ENCODE assay signal across 8 cellular contexts in genomic region chr6:149965191-149966020, GRCh38. TPM values are rescaled to one million over a fixed set of nuclear protein-coding genes. Genes with fewer than 3 reads are reported as not detected.
DNase-seq lines count a peak whose midpoint lies in the region; FAIRE-seq and TF ChIP-seq lines count a peak whose summit lies in the region.

No MANE protein-coding gene starts in this region.

- DNase-seq in GM12891 (ENCODE audit: insufficient read length, low spot score) (peak; percentile 39), fibroblast of the aortic adventitia (ENCODE audit: low read depth) (no peak), skeletal muscle cell (ENCODE audit: low read depth) (no peak), NCI-H1436 (lab: John Stamatoyannopoulos, UW) (no peak), NCI-H82 (lab: John Stamatoyannopoulos, UW) (no peak), foreskin melanocyte (no peak), ACHN (no peak)
- DNase-seq in activated CD4-positive, alpha-beta T cell treated with anti-CD3 and anti-CD28 coated beads, Interleukin-2, amount 50 U/mL, for 48 hours, result peak; percentile 28 to 32

- no peak for TF ChIP-seq POLR2A in GM12891 (IDR thresholded peaks at IDR 0.05; ENCODE audit: low read depth, low read length)

- TF ChIP-seq CTCF in fibroblast of the aortic adventitia (IDR thresholded peaks at IDR 0.05; ENCODE audit: insufficient read depth, low read length), result no peak

- FAIRE-seq in GM12891 (lab: Jason Lieb, UNC), result no peak

- in situ Hi-C loops in ACHN (cut with HindIII; ENCODE audit: low pct_ligation_motif_present, low pct_unique_long_range_greater_than_20kb, low sequenced_read_pairs), result no loop called here

- H3K4me3 ChIP-seq in fibroblast of the aortic adventitia (ENCODE audit: low read depth, low read length) (peak overlapping the region; percentile 60), skeletal muscle cell (ENCODE audit: low read depth, low read length) (peak overlapping the region; percentile 62)

TF ChIP-seq in GM12891, 5 proteins besides CTCF, POLR2A, EP300 and RAD21:
- TF ChIP-seq TAF1 (IDR thresholded peaks at IDR 0.05; ENCODE audit: low read depth, low read length) (no peak), POLR2AphosphoS5 (IDR thresholded peaks at IDR 0.05; ENCODE audit: low read depth, low read length) (no peak), POU2F2 (IDR thresholded peaks at IDR 0.05; ENCODE audit: low read depth, low read length) (no peak), PAX5 (IDR thresholded peaks at IDR 0.05; ENCODE audit: insufficient read depth, low read length, severe bottlenecking) (no peak), SPI1 (IDR thresholded peaks at IDR 0.05; ENCODE audit: low read depth, low read length) (no peak)

RNA-seq across cellular contexts. Expression of gene ULBP1, which starts 1.7 kb away (rescaled TPM):
- 0.27 TPM for polyA plus RNA-seq in GM12891 (2012; ENCODE audit: low read depth, missing spikeins)
- total RNA-seq in fibroblast of the aortic adventitia (ENCODE audit: low replicate concordance), result 0.65 and 1.7 TPM in 2 replicates

RNA-seq across cellular contexts. Expression of gene ULBP2, which starts 23.6 kb away (rescaled TPM):
- 0.21 TPM for polyA plus RNA-seq in GM12891 (2012; ENCODE audit: low read depth, missing spikeins)
- 2.5 and 3.3 TPM in 2 replicates for total RNA-seq in fibroblast of the aortic adventitia (ENCODE audit: low replicate concordance)

RNA-seq across cellular contexts. Expression of gene RAET1G, which starts 42.5 kb away (rescaled TPM):
- not detected for polyA plus RNA-seq in GM12891 (2012; ENCODE audit: low read depth, missing spikeins)
- 0.82 and 4.6 TPM in 2 replicates for total RNA-seq in fibroblast of the aortic adventitia (ENCODE audit: low replicate concordance)

RNA-seq across cellular contexts. Expression of gene RAET1L, which starts 59.9 kb away (rescaled TPM):
- not detected for polyA plus RNA-seq in GM12891 (2012; ENCODE audit: low read depth, missing spikeins)
- not detected in 2 replicates for total RNA-seq in fibroblast of the aortic adventitia (ENCODE audit: low replicate concordance)

Comparison
In these comparisons a context has a peak if more than half of its experiments do, and no peak if none do; other contexts are left out.
1. DNase-seq: peak in GM12891 (single experiment) and activated CD4-positive, alpha-beta T cell treated with anti-CD3 and anti-CD28 coated beads, Interleukin-2, amount 50 U/mL, for 48 hours (2 of 2); none in fibroblast of the aortic adventitia (single experiment), skeletal muscle cell (single experiment), NCI-H1436 (single experiment), NCI-H82 (single experiment), foreskin melanocyte (single experiment) and ACHN (single experiment).